ENCODE assay signal across 19 cellular contexts in the genomic region with DNA sequence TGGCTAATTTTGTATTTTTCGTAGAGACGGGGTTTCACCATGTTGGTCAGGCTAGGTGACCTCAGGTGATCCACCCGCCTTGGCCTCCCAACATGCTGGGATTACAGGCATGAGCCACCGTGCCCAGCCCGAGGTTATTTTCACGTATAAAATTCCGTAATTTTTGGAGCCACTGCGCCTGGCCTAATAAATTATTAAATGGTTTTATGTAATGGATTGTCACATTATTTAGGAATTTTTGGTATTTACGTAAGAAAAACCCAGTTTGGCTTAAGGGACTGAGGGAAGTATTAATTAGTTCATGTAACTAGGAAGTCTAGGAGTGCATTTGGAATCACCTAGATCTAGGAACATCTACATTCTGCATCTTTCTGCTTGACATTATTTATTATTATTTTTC. TPM values are rescaled to one million over a fixed set of nuclear protein-coding genes. Genes with fewer than 3 reads are reported as not detected.
DNase-seq lines count a peak whose midpoint lies in the region; ATAC-seq, FAIRE-seq and TF ChIP-seq lines count a peak whose summit lies in the region.
"Had no signal": no experiment of that assay in that cellular context is flagged by ENCODE, and none has a peak within 500 bp of the region (broad histone marks: within the 10 kb centered on the region; RNA-seq: fewer than 3 reads in every experiment).

No MANE protein-coding gene starts in this region.

- H3K27me3 ChIP-seq in GM12878 (replicated peaks in 1 of 2; ENCODE audit: control insufficient read depth in 2 of 2, insufficient read depth in 2 of 2, low read length in 1 of 2) (no peaks in the 10 kb centered on the region), endodermal cell (ENCODE audit: control insufficient read depth, insufficient read depth, low read length, poor library complexity, severe bottlenecking) (no peaks in the 10 kb centered on the region)

- SMC1A ChIA-PET in GM12878 (lab: Charles Lee; ENCODE audit: uncharacterized antibody, unreplicated experiment): interaction anchor here (0.6 to 2.0 kb wide), 6 partner anchors 8 to 175 kb away, joined by 3 to 7 read pairs (median 6); a partner anchor contains a TSS

- H3K9me3 Mint-ChIP-seq in natural killer cell: no peaks in the 10 kb centered on the region
- H3K9me3 Mint-ChIP-seq in natural killer cell treated with Interleukin-12 subunit alpha and Interleukin-12 subunit beta and Interleukin-15 and Interleukin-18, amount 100 ng/mL, for 72 hours: no peaks in the 10 kb centered on the region
- H3K9me3 Mint-ChIP-seq in endodermal cell: peaks cover 2% of the 10 kb centered on the region
- H3K9me3 Mint-ChIP-seq: CD4-positive, CD25-positive, alpha-beta regulatory T cell; CD8-positive, alpha-beta T cell; H9 had no signal

- H3K4me3 ChIP-seq in GM12878: no peak overlapping the region
- no peak overlapping the region for H3K4me3 ChIP-seq in endodermal cell (ENCODE audit: low read length)
- H3K4me3 ChIP-seq: GM23338 had no signal

- WGBS in GM12878 (ENCODE audit: insufficient coverage, insufficient replicate concordance, low lambda C conversion rate, missing lambda C conversion rate): 92% methylated on average over 9 of the region's 9 CpGs
- WGBS in endodermal cell (ENCODE audit: insufficient coverage in 1 of 2, insufficient read length in 1 of 2), 2 experiments: 96% methylated on average over 8 to 9 of the region's 9 CpGs

- ATAC-seq in natural killer cell: no peak
- ATAC-seq in natural killer cell treated with Interleukin-12 subunit alpha and Interleukin-12 subunit beta and Interleukin-15 and Interleukin-18, amount 100 ng/mL, for 72 hours: no peak
- no peak for ATAC-seq in GM12878
- ATAC-seq in HG03159 (IDR thresholded peaks at IDR 0.05; ENCODE audit: unreplicated experiment): no peak
- ATAC-seq: GM23338, HCT116 had no signal

- no peaks in the 10 kb centered on the region for H3K79me2 ChIP-seq in GM12878 (ENCODE audit: control insufficient read depth, insufficient read depth, low read length)

- H3K9me3 ChIP-seq in GM12878 (replicated peaks; ENCODE audit: control insufficient read depth, insufficient read depth, low read length) (no peaks in the 10 kb centered on the region; the same call in 2 of the 3 replicates), endodermal cell (ENCODE audit: control insufficient read depth, low read length) (peaks cover 6% of the 10 kb centered on the region)
- H3K9me3 ChIP-seq: Caco-2 had no signal

- DNase-seq in natural killer cell (no peak), GM12878 (ENCODE audit: low read depth, low spot score) (no peak), mesenteric fat pad (ENCODE audit: low spot score) (peak; percentile 39), GM10248 (ENCODE audit: extremely low spot score) (no peak), endodermal cell (no peak)
- no peak for DNase-seq in natural killer cell treated with Interleukin-12 subunit alpha and Interleukin-12 subunit beta and Interleukin-15 and Interleukin-18, amount 100 ng/mL, for 72 hours (ENCODE audit: low spot score)
- DNase-seq: Caco-2; CD8-positive, alpha-beta T cell; DMS153; DND-41; H9 had no signal

- TF ChIP-seq POLR2A in GM12878 (IDR thresholded peaks at IDR 0.05; ENCODE audit: low read depth, low read length): no peak

- in situ Hi-C loops in GM12878 (cut with MboI): no loop called here

- no peak for TF ChIP-seq RAD21 in GM12878 (IDR thresholded peaks at IDR 0.05; ENCODE audit: insufficient read depth, low read depth, low read length)

- no peaks in the 10 kb centered on the region for H4K20me1 ChIP-seq in GM12878 (ENCODE audit: control insufficient read depth, insufficient read depth)

- H3K4me1 ChIP-seq in GM12878 (ENCODE audit: control insufficient read depth, insufficient read depth, low read length): no peaks in the 10 kb centered on the region
- no peaks in the 10 kb centered on the region for H3K4me1 ChIP-seq in endodermal cell (ENCODE audit: control insufficient read depth, insufficient read depth, low read length)

- H3K36me3 Mint-ChIP-seq in natural killer cell: peaks cover 9% of the 10 kb centered on the region
- peaks cover 8% of the 10 kb centered on the region for H3K36me3 Mint-ChIP-seq in natural killer cell treated with Interleukin-12 subunit alpha and Interleukin-12 subunit beta and Interleukin-15 and Interleukin-18, amount 100 ng/mL, for 72 hours
- peaks cover 59% of the 10 kb centered on the region for H3K36me3 Mint-ChIP-seq in endodermal cell (ENCODE audit: low read depth)

- RAD21 ChIA-PET in GM12878 (lab: Charles Lee; ENCODE audit: unreplicated experiment): interaction anchor here (0.9 to 1.5 kb wide), 5 partner anchors 37 to 180 kb away, joined by 3 to 9 read pairs (median 5); a partner anchor contains a TSS

- intact Hi-C loops in natural killer cell (cut with micrococcal nuclease) (loop anchor here (2.0 kb wide), 1 partner anchor 74 kb away; no protein-coding TSS in a partner anchor), GM12878 (cut with micrococcal nuclease; ENCODE audit: unreplicated experiment) (no loop called here)

- H3K27me3 Mint-ChIP-seq in natural killer cell (ENCODE audit: low read depth in 2 of 2) (no peaks in the 10 kb centered on the region), endodermal cell (ENCODE audit: insufficient read depth) (no peaks in the 10 kb centered on the region)
- no peaks in the 10 kb centered on the region for H3K27me3 Mint-ChIP-seq in natural killer cell treated with Interleukin-12 subunit alpha and Interleukin-12 subunit beta and Interleukin-15 and Interleukin-18, amount 100 ng/mL, for 72 hours

- H3K27ac Mint-ChIP-seq in natural killer cell: peak overlapping the region; percentile 70 to 76
- peak overlapping the region in 1 of 2 donors; percentile 51 for H3K27ac Mint-ChIP-seq in natural killer cell treated with Interleukin-12 subunit alpha and Interleukin-12 subunit beta and Interleukin-15 and Interleukin-18, amount 100 ng/mL, for 72 hours
- H3K27ac Mint-ChIP-seq in endodermal cell: no peak overlapping the region
- H3K27ac Mint-ChIP-seq: CD4-positive, CD25-positive, alpha-beta regulatory T cell; CD8-positive, alpha-beta T cell; GM23338; H9 had no signal

- no peak overlapping the region for H2AFZ ChIP-seq in GM12878 (ENCODE audit: control insufficient read depth, low read depth, low read length)
- H2AFZ ChIP-seq: GM23338 had no signal

- CTCF ChIA-PET in GM12878 (lab: Yijun Ruan, JAX) (interaction anchor here (0.6 to 2.0 kb wide), 6 partner anchors 39 to 1251 kb away, joined by 3 to 10 read pairs (median 4); a partner anchor contains a TSS), GM10248 (lab: Yijun Ruan, JAX) (interaction anchor here (1.1 kb wide), 1 partner anchor 9 kb away, joined by 3 read pairs; a partner anchor contains a TSS)

- no TSS peak for BruUV-seq in GM12878 (replicated peaks; lab: Mats Ljungman, UMichigan)

- no peak overlapping the region for H3K4me3 Mint-ChIP-seq in natural killer cell
- H3K4me3 Mint-ChIP-seq in natural killer cell treated with Interleukin-12 subunit alpha and Interleukin-12 subunit beta and Interleukin-15 and Interleukin-18, amount 100 ng/mL, for 72 hours: no peak overlapping the region
- H3K4me3 Mint-ChIP-seq in endodermal cell: no peak overlapping the region
- H3K4me3 Mint-ChIP-seq: GM23338, H9 had no signal

- FAIRE-seq in GM12878 (lab: Jason Lieb, UNC): no peak
- FAIRE-seq: G401.6, GM12891, GM18507 had no signal

- H3K4me1 Mint-ChIP-seq in natural killer cell (peaks cover 22 to 30% of the 10 kb centered on the region in 2 donors), endodermal cell (no peaks in the 10 kb centered on the region)
- peaks cover 11 to 25% of the 10 kb centered on the region in 2 donors for H3K4me1 Mint-ChIP-seq in natural killer cell treated with Interleukin-12 subunit alpha and Interleukin-12 subunit beta and Interleukin-15 and Interleukin-18, amount 100 ng/mL, for 72 hours (ENCODE audit: low read depth in 2 of 2)
- H3K4me1 Mint-ChIP-seq: GM23338, H9 had no signal

- H3K4me2 ChIP-seq in GM12878 (ENCODE audit: control insufficient read depth, insufficient read depth): no peak overlapping the region
- H3K4me2 ChIP-seq: GM23338 had no signal

- no peak for TF ChIP-seq EP300 in GM12878 (IDR thresholded peaks at IDR 0.05; ENCODE audit: borderline replicate concordance in 1 of 2, control insufficient read depth in 1 of 2, low read depth in 2 of 2, low read length in 2 of 2)

- H3K27ac ChIP-seq in GM12878 (ENCODE audit: control insufficient read depth, insufficient read depth) (no peak overlapping the region), endodermal cell (ENCODE audit: low read depth, low read length) (no peak overlapping the region)
- H3K27ac ChIP-seq: C4-2B had no signal

- H3K36me3 ChIP-seq in GM12878 (ENCODE audit: control insufficient read depth in 2 of 2, insufficient read depth in 2 of 2, low read length in 1 of 2): peaks cover 0 to 14% of the 10 kb centered on the region in 2 experiments
- peaks cover 24% of the 10 kb centered on the region for H3K36me3 ChIP-seq in endodermal cell (ENCODE audit: control insufficient read depth, insufficient read depth, low read length)

- H3K9ac ChIP-seq in GM12878 (ENCODE audit: control insufficient read depth, insufficient read depth, low read length) (no peak overlapping the region), endodermal cell (ENCODE audit: extremely low read depth, low read length, poor library complexity, severe bottlenecking) (no peak overlapping the region)

- TF ChIP-seq CTCF in natural killer cell (IDR thresholded peaks at IDR 0.05): no peak
- no peak for TF ChIP-seq CTCF in GM12878 (IDR thresholded peaks at IDR 0.05 in 2 of 3, conservative IDR thresholded peaks at IDR 0.05 in 1 of 3; ENCODE audit: control insufficient read depth in 2 of 3, extremely low read depth in 1 of 3, insufficient read depth in 1 of 3, low read depth in 3 of 3, low read length in 3 of 3)
- TF ChIP-seq CTCF in GM10248 (IDR thresholded peaks at IDR 0.05; ENCODE audit: control extremely low read depth, extremely low read depth, low read depth, missing control alignments): no peak
- no peak for TF ChIP-seq CTCF in endodermal cell (conservative IDR thresholded peaks at IDR 0.05)

- POLR2A ChIA-PET in GM12878 (lab: Charles Lee) (interaction anchor here (0.7 to 2.4 kb wide), 4 partner anchors 11 to 142 kb away, joined by 3 to 16 read pairs (median 8); a partner anchor contains a TSS), GM10248 (lab: Yijun Ruan, JAX) (no interaction called here)

RNA-seq across cellular contexts. Expression of a gene that starts 8.3 kb away (rescaled TPM):
- total RNA-seq in natural killer cell (10 to 100 TPM; 21.2 to 33.3 (median 23.3) TPM), GM12878 (2014; rRNA removed) (37.7 and 40.1 TPM in 2 replicates), GM12878 (2014; rRNA removed; fragmentation: Illumina TruSeq; extraction: Trizol) (35.7 and 37.7 TPM in 2 replicates), GM12878 (2021) (36.9 and 37.2 TPM in 2 replicates), mesenteric fat pad (19.0 TPM), endodermal cell (10 to 100 TPM; 14.7 to 16.6 TPM)
- 10 to 100 TPM; 40.6 to 41.9 TPM for total RNA-seq in natural killer cell treated with Interleukin-12 subunit alpha and Interleukin-12 subunit beta and Interleukin-15 and Interleukin-18, amount 100 ng/mL, for 72 hours
- total RNA-seq in GM12878 (2013; cell fraction: nucleolus; rRNA removed): 23.3 and 25.1 TPM in 2 replicates
- 17.1 TPM for polyA plus RNA-seq in GM12878 (2011; ENCODE audit: low read depth)
- polyA plus RNA-seq in GM12878 (2011; rRNA removed) (52.0 and 63.5 TPM in 2 replicates), GM12878 (2014; fragmentation: Illumina TruSeq; extraction: Trizol) (38.4 and 38.5 TPM in 2 replicates), GM12878 (2014; fragmentation: Nextera tagmentation; extraction: Ambion mirVana) (10 to 100 TPM; 17.4 to 18.6 TPM), GM12878 (2014; rRNA removed) (26.8 and 30.3 TPM in 2 replicates), GM12878 (2016; fragmentation: Nextera tagmentation; extraction: Ambion mirVana) (10 to 100 TPM; 49.0 to 49.1 TPM)
- 40.5 and 42.8 TPM in 2 replicates for polyA plus RNA-seq in GM12878 (2011; cell fraction: cytosol; rRNA removed)
- polyA plus RNA-seq in GM12878 (2011; cell fraction: nucleus; rRNA removed): 31.9 and 34.2 TPM in 2 replicates
- 20.7 and 26.9 TPM in 2 replicates for polyA plus RNA-seq in GM12878 (2012)
- polyA minus RNA-seq in GM12878 (2011; rRNA and poly(A)+ RNA removed): 58.7 and 72.1 TPM in 2 replicates
- polyA minus RNA-seq in GM12878 (2011; cell fraction: cytosol; rRNA and poly(A)+ RNA removed): 23.6 and 30.2 TPM in 2 replicates
- 8.0 and 13.6 TPM in 2 replicates for polyA minus RNA-seq in GM12878 (2011; cell fraction: nucleus; rRNA and poly(A)+ RNA removed)
- polyA plus RNA-seq in endodermal cell (2013, experiment 1 of 2): 15.9 TPM
- 17.1 TPM for polyA plus RNA-seq in endodermal cell (2013, experiment 2 of 2)

RNA-seq across cellular contexts. Expression of a gene that starts 39.6 kb away (rescaled TPM):
- 100 to 1,000 TPM; 301 to 420 (median 400) TPM for total RNA-seq in natural killer cell
- 100 to 1,000 TPM; 243 to 260 TPM for total RNA-seq in natural killer cell treated with Interleukin-12 subunit alpha and Interleukin-12 subunit beta and Interleukin-15 and Interleukin-18, amount 100 ng/mL, for 72 hours
- 455 and 507 TPM in 2 replicates for total RNA-seq in GM12878 (2013; cell fraction: nucleolus; rRNA removed)
- 117 and 149 TPM in 2 replicates for total RNA-seq in GM12878 (2014; rRNA removed)
- 72.8 and 76.4 TPM in 2 replicates for total RNA-seq in GM12878 (2014; rRNA removed; fragmentation: Illumina TruSeq; extraction: Trizol)
- 151 and 156 TPM in 2 replicates for total RNA-seq in GM12878 (2021)
- 62.4 TPM for polyA plus RNA-seq in GM12878 (2011; ENCODE audit: low read depth)
- polyA plus RNA-seq in GM12878 (2011; rRNA removed): 77.5 and 123 TPM in 2 replicates
- 175 and 179 TPM in 2 replicates for polyA plus RNA-seq in GM12878 (2011; cell fraction: cytosol; rRNA removed)
- 662 and 1,244 TPM in 2 replicates for polyA plus RNA-seq in GM12878 (2011; cell fraction: nucleus; rRNA removed)
- polyA plus RNA-seq in GM12878 (2012): 83.4 and 103 TPM in 2 replicates
- 52.9 and 70.9 TPM in 2 replicates for polyA plus RNA-seq in GM12878 (2014; fragmentation: Illumina TruSeq; extraction: Trizol)
- 10 to 100 TPM; 18.7 to 46.9 TPM for polyA plus RNA-seq in GM12878 (2014; fragmentation: Nextera tagmentation; extraction: Ambion mirVana)
- 104 and 116 TPM in 2 replicates for polyA plus RNA-seq in GM12878 (2014; rRNA removed)
- 10 to 100 TPM; 65.0 to 66.1 TPM for polyA plus RNA-seq in GM12878 (2016; fragmentation: Nextera tagmentation; extraction: Ambion mirVana)
- polyA minus RNA-seq in GM12878 (2011; rRNA and poly(A)+ RNA removed): 228 and 314 TPM in 2 replicates
- polyA minus RNA-seq in GM12878 (2011; cell fraction: cytosol; rRNA and poly(A)+ RNA removed): 87.0 and 88.2 TPM in 2 replicates
- 230 and 517 TPM in 2 replicates for polyA minus RNA-seq in GM12878 (2011; cell fraction: nucleus; rRNA and poly(A)+ RNA removed)
- 361 TPM for total RNA-seq in mesenteric fat pad
- total RNA-seq in endodermal cell: 100 to 1,000 TPM; 309 to 319 TPM
- 190 TPM for polyA plus RNA-seq in endodermal cell (2013, experiment 1 of 2)
- polyA plus RNA-seq in endodermal cell (2013, experiment 2 of 2): 174 TPM

RNA-seq across cellular contexts. Expression of a gene that starts 57.0 kb away (rescaled TPM):
- total RNA-seq in natural killer cell: 10 to 100 TPM; 36.4 to 44.4 (median 37.5) TPM
- total RNA-seq in natural killer cell treated with Interleukin-12 subunit alpha and Interleukin-12 subunit beta and Interleukin-15 and Interleukin-18, amount 100 ng/mL, for 72 hours: 10 to 100 TPM; 55.4 to 95.2 TPM
- total RNA-seq in GM12878 (2013; cell fraction: nucleolus; rRNA removed): 71.8 and 84.0 TPM in 2 replicates
- total RNA-seq in GM12878 (2014; rRNA removed): 36.7 and 38.4 TPM in 2 replicates
- 36.2 and 38.6 TPM in 2 replicates for total RNA-seq in GM12878 (2014; rRNA removed; fragmentation: Illumina TruSeq; extraction: Trizol)
- total RNA-seq in GM12878 (2021): 38.4 and 42.3 TPM in 2 replicates
- polyA plus RNA-seq in GM12878 (2011; ENCODE audit: low read depth): 14.5 TPM
- polyA plus RNA-seq in GM12878 (2011; rRNA removed): 14.4 and 22.0 TPM in 2 replicates
- polyA plus RNA-seq in GM12878 (2011; cell fraction: cytosol; rRNA removed): 18.9 and 23.0 TPM in 2 replicates
- polyA plus RNA-seq in GM12878 (2011; cell fraction: nucleus; rRNA removed): 185 and 243 TPM in 2 replicates
- 25.2 and 28.8 TPM in 2 replicates for polyA plus RNA-seq in GM12878 (2012)
- 40.6 and 46.0 TPM in 2 replicates for polyA plus RNA-seq in GM12878 (2014; fragmentation: Illumina TruSeq; extraction: Trizol)
- 10 to 100 TPM in 1 of 2 experiments, 1 to 10 TPM in 1; 8.7 to 14.3 TPM for polyA plus RNA-seq in GM12878 (2014; fragmentation: Nextera tagmentation; extraction: Ambion mirVana)
- polyA plus RNA-seq in GM12878 (2014; rRNA removed): 26.2 and 29.2 TPM in 2 replicates
- polyA plus RNA-seq in GM12878 (2016; fragmentation: Nextera tagmentation; extraction: Ambion mirVana): 10 to 100 TPM; 55.6 to 65.1 TPM
- 15.3 and 16.2 TPM in 2 replicates for polyA minus RNA-seq in GM12878 (2011; rRNA and poly(A)+ RNA removed)
- polyA minus RNA-seq in GM12878 (2011; cell fraction: cytosol; rRNA and poly(A)+ RNA removed): 8.8 and 10.4 TPM in 2 replicates
- 15.8 and 28.4 TPM in 2 replicates for polyA minus RNA-seq in GM12878 (2011; cell fraction: nucleus; rRNA and poly(A)+ RNA removed)
- total RNA-seq in mesenteric fat pad: 18.6 TPM
- 10 to 100 TPM; 34.5 to 48.7 TPM for total RNA-seq in endodermal cell
- polyA plus RNA-seq in endodermal cell (2013, experiment 1 of 2): 60.4 TPM
- polyA plus RNA-seq in endodermal cell (2013, experiment 2 of 2): 57.4 TPM
